In the genomic region with DNA sequence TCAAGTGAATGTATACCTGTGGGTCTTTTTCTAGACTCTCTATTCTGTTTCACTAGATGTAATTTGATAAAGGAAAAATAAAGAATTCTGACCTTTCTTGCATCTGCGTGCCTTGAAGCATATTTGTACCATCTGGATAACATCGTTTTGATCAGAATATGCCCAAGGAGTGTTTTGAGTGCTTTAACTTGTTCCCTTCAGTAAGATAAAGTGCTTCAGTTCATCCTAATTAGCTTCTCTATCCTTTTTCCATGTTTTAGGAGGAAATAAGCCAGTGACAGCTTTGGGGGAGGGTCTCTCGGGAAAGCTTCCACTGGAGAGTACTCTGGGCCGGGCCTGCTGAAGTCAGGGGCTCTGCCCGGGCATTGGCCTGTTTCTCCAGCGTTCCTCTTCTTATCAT, we compare ENCODE assay signal across 17 cellular contexts.
DNase-seq lines count a peak whose midpoint lies in the region; ATAC-seq, FAIRE-seq and TF ChIP-seq lines count a peak whose summit lies in the region.
"Had no signal": no experiment of that assay in that cellular context is flagged by ENCODE, and none has a peak within 500 bp of the region (broad histone marks: within the 10 kb centered on the region; RNA-seq: fewer than 3 reads in every experiment).

No MANE protein-coding gene starts in this region.

- H2AFZ ChIP-seq in IMR-90 (replicated peaks; ENCODE audit: low read length, poor library complexity) (no peak overlapping the region), SK-N-SH (ENCODE audit: low read depth) (no peak overlapping the region)

- no peak overlapping the region for H2BK15ac ChIP-seq in IMR-90 (ENCODE audit: low read depth, low read length)

- CTCF ChIA-PET in IMR-90 (lab: Yijun Ruan, JAX) (interaction anchor here (0.9 kb wide), 1 partner anchor 18 kb away, joined by 5 read pairs; no protein-coding TSS in a partner anchor), SK-N-SH (lab: Yijun Ruan, JAX) (interaction anchor here (1.0 kb wide), 1 partner anchor 18 kb away, joined by 4 read pairs; no protein-coding TSS in a partner anchor)

- intact Hi-C loops in IMR-90 (cut with micrococcal nuclease): no loop called here

- H3K4me1 ChIP-seq in IMR-90 (ENCODE audit: control insufficient read depth, insufficient read depth, low read length) (no peaks in the 10 kb centered on the region; the same call in 1 of the 2 replicates), SK-N-SH (ENCODE audit: control insufficient read depth in 1 of 2, insufficient read depth in 2 of 2, low read depth in 1 of 2, low read length in 1 of 2) (peaks cover 0 to 5% of the 10 kb centered on the region in 2 experiments; a peak in 2 of 4 replicates)
- H3K4me1 ChIP-seq: HAP-1 had no signal

- no peak overlapping the region for H4K8ac ChIP-seq in IMR-90 (ENCODE audit: low read depth in 2 of 2, low read length in 2 of 2)

- H3K9ac ChIP-seq in IMR-90 (ENCODE audit: low read depth, low read length) (no peak overlapping the region), SK-N-SH (no peak overlapping the region)
- H3K9ac ChIP-seq: BLaER1 had no signal

- H3K27ac ChIP-seq in IMR-90 (ENCODE audit: insufficient read depth, low read length) (no peak overlapping the region), SK-N-SH (ENCODE audit: low read depth in 2 of 2, low read length in 1 of 2) (no peak overlapping the region; a peak in 1 of 4 replicates)
- H3K27ac ChIP-seq: BLaER1 had no signal

- H3K56ac ChIP-seq in IMR-90 (ENCODE audit: extremely low read depth, insufficient read depth, low read length): no peak overlapping the region

- H3K14ac ChIP-seq in IMR-90 (replicated peaks; ENCODE audit: low read depth, low read length): peak overlapping the region; percentile 33; the same call in 1 of the 2 replicates

- no peak overlapping the region for H3K23ac ChIP-seq in IMR-90 (ENCODE audit: low read depth, low read length)

- DNase-seq in IMR-90 (no peak), NCI-H69 (lab: John Stamatoyannopoulos, UW) (peak; percentile 22), SK-N-SH (no peak), left kidney (ENCODE audit: low read depth, low spot score) (peak; percentile 63), frontal cortex (ENCODE audit: low spot score in 2 of 2) (no peak), NCI-H510A (lab: John Stamatoyannopoulos, UW) (no peak), EL (no peak)
- DNase-seq: 8988T; Calu3; CD8-positive, alpha-beta T cell; DMS79 treated with DMSO at 0.1 percent for 48 hours had no signal

- ATAC-seq in IMR-90 (ENCODE audit: low read depth) (no peak), GM19328 (IDR thresholded peaks at IDR 0.05; ENCODE audit: unreplicated experiment) (no peak)
- ATAC-seq: CD8-positive, alpha-beta T cell had no signal

- peak in 1 of 2 experiments; percentile 34; a peak in 1 of 4 replicates for TF ChIP-seq EP300 in SK-N-SH (IDR thresholded peaks at IDR 0.05; ENCODE audit: borderline replicate concordance in 1 of 2, low read depth in 1 of 2, low read length in 1 of 2)

- H3K4me3 ChIP-seq in IMR-90 (ENCODE audit: insufficient read depth, low read depth, low read length): no peak overlapping the region
- H3K4me3 ChIP-seq in SK-N-SH (ENCODE audit: low read depth in 2 of 2, low read length in 1 of 2): no peak overlapping the region
- H3K4me3 ChIP-seq: BLaER1, HAP-1 had no signal

- no peaks in the 10 kb centered on the region for H3K9me3 ChIP-seq in IMR-90 (ENCODE audit: control insufficient read depth, insufficient read depth, low read length)
- no peaks in the 10 kb centered on the region for H3K9me3 ChIP-seq in SK-N-SH
- H3K9me3 ChIP-seq: BLaER1, HAP-1 had no signal

- no peak overlapping the region for H3K4me2 ChIP-seq in IMR-90 (ENCODE audit: low read depth, low read length)
- H3K4me2 ChIP-seq in SK-N-SH: no peak overlapping the region
- H3K4me2 ChIP-seq: BLaER1 had no signal

- H3K27me3 ChIP-seq in IMR-90 (ENCODE audit: control insufficient read depth, insufficient read depth, low read length): no peaks in the 10 kb centered on the region; the same call in 1 of the 2 replicates
- H3K27me3 ChIP-seq in SK-N-SH (ENCODE audit: insufficient read depth): no peaks in the 10 kb centered on the region; the same call in 1 of the 2 replicates
- H3K27me3 ChIP-seq: BLaER1 had no signal

- H2BK5ac ChIP-seq in IMR-90 (ENCODE audit: low read depth, low read length, poor library complexity, severe bottlenecking): no peak overlapping the region

- no CpG with 5 or more reads among the region's 6 CpGs for WGBS in IMR-90 (ENCODE audit: extremely low coverage in 2 of 2, insufficient read length in 1 of 2), 2 experiments
- 40% methylated on average over 6 of the region's 6 CpGs for WGBS in SK-N-SH (ENCODE audit: low lambda C conversion rate)

- no peak overlapping the region for H2BK20ac ChIP-seq in IMR-90 (ENCODE audit: low read depth, low read length)

- in situ Hi-C loops in IMR-90 (cut with MboI; ENCODE audit: low sequenced_read_pairs): no loop called here

- H3K79me1 ChIP-seq in IMR-90 (ENCODE audit: low read depth in 1 of 2, low read length in 2 of 2): no peaks in the 10 kb centered on the region

- H2AK9ac ChIP-seq in IMR-90 (replicated peaks; ENCODE audit: low read depth, low read length, poor library complexity): no peak overlapping the region

- H3K9me2 ChIP-seq in SK-N-SH: no peaks in the 10 kb centered on the region

- H3K79me2 ChIP-seq in SK-N-SH (ENCODE audit: insufficient read depth): no peaks in the 10 kb centered on the region

- no peak overlapping the region for H3K4ac ChIP-seq in IMR-90 (ENCODE audit: low read depth, low read length)

- H3K9me1 ChIP-seq in IMR-90 (ENCODE audit: insufficient read depth, low read length): 0 out of 2 replicates have a peak, but pooled peaks cover 4% of the 10 kb centered on the region

- no peaks in the 10 kb centered on the region for H3K36me3 ChIP-seq in IMR-90 (ENCODE audit: control insufficient read depth, insufficient read depth, low read length)
- H3K36me3 ChIP-seq in SK-N-SH (replicated peaks in 1 of 2; ENCODE audit: control insufficient read depth in 1 of 2, insufficient read depth in 2 of 2, low read length in 1 of 2): no peaks in the 10 kb centered on the region
- H3K36me3 ChIP-seq: BLaER1, HAP-1 had no signal

- H4K5ac ChIP-seq in IMR-90 (ENCODE audit: low read depth, low read length): no peak overlapping the region

- no peak for TF ChIP-seq POLR2A in IMR-90 (IDR thresholded peaks at IDR 0.05; ENCODE audit: low read depth, low read length)

- no peak overlapping the region for H2AK5ac ChIP-seq in IMR-90 (ENCODE audit: low read depth, low read length)

- dilution Hi-C loops in IMR-90 (cut with HindIII; ENCODE audit: low sequenced_read_pairs, unreplicated experiment): no loop called here

- no peak for FAIRE-seq in frontal cortex (lab: Jason Lieb, UNC)
- FAIRE-seq: G401.6, GM12891, GM18507 had no signal

- H4K20me1 ChIP-seq in IMR-90 (ENCODE audit: insufficient read depth, low read length) (no peaks in the 10 kb centered on the region), SK-N-SH (ENCODE audit: insufficient read depth) (no peaks in the 10 kb centered on the region)
- H4K20me1 ChIP-seq: BLaER1 had no signal

- POLR2A ChIA-PET in IMR-90 (lab: Charles Lee; ENCODE audit: unreplicated experiment): no interaction called here
- POLR2A ChIA-PET in SK-N-SH (lab: Yijun Ruan, JAX): no interaction called here

- BruUV-seq in IMR-90 (replicated peaks; lab: Mats Ljungman, UMichigan): no TSS peak

- no peak overlapping the region for H4K91ac ChIP-seq in IMR-90 (ENCODE audit: insufficient read depth, low read depth, low read length)

- no peak for TF ChIP-seq RAD21 in IMR-90 (IDR thresholded peaks at IDR 0.05; ENCODE audit: low read length)
- TF ChIP-seq RAD21 in SK-N-SH (IDR thresholded peaks at IDR 0.05; ENCODE audit: low read length): no peak

- TF ChIP-seq CTCF in IMR-90 (conservative IDR thresholded peaks at IDR 0.05; ENCODE audit: low read depth, low read length) (no peak), SK-N-SH (IDR thresholded peaks at IDR 0.05) (no peak)

- no peak overlapping the region for H2BK120ac ChIP-seq in IMR-90 (ENCODE audit: low read depth, low read length)

- no peaks in the 10 kb centered on the region for H3F3A ChIP-seq in SK-N-SH (replicated peaks; ENCODE audit: insufficient read depth)

- H3K18ac ChIP-seq in IMR-90 (ENCODE audit: low read depth, low read length): no peak overlapping the region

TF ChIP-seq in IMR-90, 13 proteins besides CTCF, POLR2A, EP300 and RAD21 (continues in another document):
- TF ChIP-seq NFE2L2 (IDR thresholded peaks at IDR 0.05; ENCODE audit: low read depth, low read length) (no peak), CEBPB (IDR thresholded peaks at IDR 0.05; ENCODE audit: low read depth, low read length) (no peak), RFX5 (IDR thresholded peaks at IDR 0.05; ENCODE audit: low read depth, low read length) (no peak), MAFK (IDR thresholded peaks at IDR 0.05; ENCODE audit: low read depth, low read length) (no peak), BHLHE40 (IDR thresholded peaks at IDR 0.05; ENCODE audit: low read depth, low read length) (no peak), FOS (IDR thresholded peaks at IDR 0.05; ENCODE audit: low read depth, low read length) (no peak), SMC3 (IDR thresholded peaks at IDR 0.05; ENCODE audit: low read depth, low read length) (no peak)
- TF ChIP-seq, protein P1, sequence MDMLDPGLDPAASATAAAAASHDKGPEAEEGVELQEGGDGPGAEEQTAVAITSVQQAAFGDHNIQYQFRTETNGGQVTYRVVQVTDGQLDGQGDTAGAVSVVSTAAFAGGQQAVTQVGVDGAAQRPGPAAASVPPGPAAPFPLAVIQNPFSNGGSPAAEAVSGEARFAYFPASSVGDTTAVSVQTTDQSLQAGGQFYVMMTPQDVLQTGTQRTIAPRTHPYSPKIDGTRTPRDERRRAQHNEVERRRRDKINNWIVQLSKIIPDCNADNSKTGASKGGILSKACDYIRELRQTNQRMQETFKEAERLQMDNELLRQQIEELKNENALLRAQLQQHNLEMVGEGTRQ (IDR thresholded peaks at IDR 0.05; ENCODE audit: low read depth, low read length): no peak

TF ChIP-seq in SK-N-SH, 30 proteins besides CTCF, POLR2A, EP300 and RAD21:
- no peak for TF ChIP-seq MEF2A (IDR thresholded peaks at IDR 0.05; ENCODE audit: borderline replicate concordance, low read depth)
- peak; percentile 61 for TF ChIP-seq PBX3 (IDR thresholded peaks at IDR 0.05)
- peak; percentile 77 for TF ChIP-seq TCF12 (IDR thresholded peaks at IDR 0.05)
- TF ChIP-seq JUND (IDR thresholded peaks at IDR 0.05): 0 out of 2 replicates have a peak, but pooled peaks have one; percentile 13

Comparison
In these comparisons a context has a peak if more than half of its experiments do, and no peak if none do; other contexts are left out.
1. DNase-seq: peak in NCI-H69 (single experiment) and left kidney (single experiment); none in IMR-90 (single experiment), SK-N-SH (single experiment), frontal cortex (0 of 2), NCI-H510A (single experiment) and EL (single experiment).